9 cellular contexts compared by ENCODE assay signal in the genomic region with DNA sequence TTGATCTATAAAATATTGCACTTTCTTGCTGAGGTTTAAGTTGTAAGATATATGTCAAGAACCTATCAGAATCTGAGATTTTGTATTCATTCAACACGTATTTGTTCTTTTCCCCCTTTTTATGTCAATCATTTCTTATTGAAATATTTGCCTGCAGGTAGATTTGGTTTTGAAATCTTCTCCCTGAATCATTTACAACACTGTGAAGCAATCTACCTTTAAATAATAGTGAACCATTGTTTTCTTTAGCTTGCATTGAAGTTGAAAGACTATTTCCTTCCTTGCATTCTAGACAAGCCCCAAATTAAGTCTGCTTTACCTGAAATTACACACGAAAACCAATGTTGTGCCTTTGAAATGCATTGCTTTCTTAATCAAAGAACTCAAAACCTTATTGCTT.
"Had no signal": no experiment of that assay in that cellular context is flagged by ENCODE, and none has a peak within 500 bp of the region (broad histone marks: within the 10 kb centered on the region; RNA-seq: fewer than 3 reads in every experiment).

No MANE protein-coding gene starts in this region.

- H3K36me3 ChIP-seq: HAP-1 had no signal

- FAIRE-seq: HTR-8/SVneo, K562 had no signal

- H3K4me1 ChIP-seq: HAP-1 had no signal

- H3K27ac ChIP-seq: GM23248 had no signal

- H3K9me3 ChIP-seq: HAP-1 had no signal

- H3K4me3 ChIP-seq: GM23248, HAP-1, K562 had no signal

- ATAC-seq: HCT116, K562 had no signal

- DNase-seq: GM23248, GOT3, H7, HFFc6, IMR-90 had no signal
